ENCODE assay signal across 8 cellular contexts in the genomic region with DNA sequence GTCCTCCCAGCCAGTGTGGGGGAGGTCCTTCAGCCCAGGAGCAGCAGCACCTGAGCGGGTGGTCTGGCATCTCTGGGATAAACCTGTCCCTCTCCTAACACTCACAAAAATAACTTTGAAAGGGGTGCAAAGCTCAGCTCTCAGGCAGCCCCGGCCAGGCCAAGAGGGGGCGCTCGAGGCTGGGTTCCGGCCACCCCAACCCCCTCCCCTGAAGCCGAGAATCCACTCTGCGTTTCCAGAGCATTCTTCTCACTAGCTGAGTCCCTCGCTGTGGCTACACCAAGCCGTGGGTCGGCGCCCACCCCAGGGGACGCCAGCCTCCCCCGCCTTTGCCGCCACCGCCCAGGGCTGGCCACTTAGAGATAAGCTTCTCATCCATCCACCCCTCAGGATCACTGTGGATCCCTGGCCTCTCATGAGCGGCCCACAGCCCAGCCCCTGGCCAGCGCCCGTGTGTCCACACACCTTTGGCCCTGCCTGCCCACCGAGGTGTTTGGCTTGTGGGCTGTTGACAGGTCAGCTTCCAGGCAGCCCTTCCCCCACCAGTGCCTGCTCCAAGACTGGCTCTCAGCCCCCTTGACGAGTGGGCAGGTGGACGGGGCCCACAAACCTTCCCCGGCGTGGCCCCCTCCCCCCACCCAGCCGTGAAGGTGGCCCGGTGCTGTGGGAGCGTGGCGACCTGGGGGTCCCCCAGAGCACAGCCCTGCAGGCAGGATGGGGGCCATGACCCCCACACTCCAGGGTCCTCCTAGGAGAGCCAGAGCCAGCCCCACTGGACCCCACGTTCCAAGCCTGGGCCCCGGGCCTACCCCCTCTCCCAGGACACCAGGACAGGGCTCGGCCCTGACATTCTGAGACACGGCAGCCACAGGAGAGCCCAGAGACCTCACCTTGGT. TPM values are rescaled to one million over a fixed set of nuclear protein-coding genes. Genes with fewer than 3 reads are reported as not detected.
DNase-seq lines count a peak whose midpoint lies in the region; ATAC-seq, FAIRE-seq and TF ChIP-seq lines count a peak whose summit lies in the region.

No MANE protein-coding gene starts in this region.

- no peak for TF ChIP-seq EP300 in GM12878 (IDR thresholded peaks at IDR 0.05; ENCODE audit: borderline replicate concordance in 1 of 2, control insufficient read depth in 1 of 2, low read depth in 2 of 2, low read length in 2 of 2)

- no peaks in the 10 kb centered on the region for H3K9me3 ChIP-seq in SJCRH30 (replicated peaks)
- no peaks in the 10 kb centered on the region for H3K9me3 ChIP-seq in GM12878 (replicated peaks; ENCODE audit: control insufficient read depth, insufficient read depth, low read length)
- no peaks in the 10 kb centered on the region for H3K9me3 ChIP-seq in iPS-15b (ENCODE audit: control insufficient read depth, insufficient read depth, low read length)
- H3K9me3 ChIP-seq in small intestine (ENCODE audit: control insufficient read depth, low read depth), result no peaks in the 10 kb centered on the region

- no peak overlapping the region; the same call in 1 of the 2 replicates for H2AFZ ChIP-seq in GM12878 (ENCODE audit: control insufficient read depth, low read depth, low read length)

- intact Hi-C loops in GM12878 (cut with micrococcal nuclease; ENCODE audit: unreplicated experiment), result no loop called here

- 29% methylated on average over 28 of the region's 31 CpGs for WGBS in GM12878 (ENCODE audit: insufficient coverage, insufficient replicate concordance, low lambda C conversion rate, missing lambda C conversion rate)
- WGBS in small intestine, 3 donors, result 23 to 39% (median 28%) methylated on average over 25 to 31 of the region's 31 CpGs

- ATAC-seq in GM12878, result peak; percentile 88
- ATAC-seq in HG03196 (IDR thresholded peaks at IDR 0.05; ENCODE audit: unreplicated experiment), result no peak
- ATAC-seq in HG02610 (IDR thresholded peaks at IDR 0.05; ENCODE audit: unreplicated experiment), result no peak

- TF ChIP-seq CTCF in GM12878 (IDR thresholded peaks at IDR 0.05 in 2 of 3, conservative IDR thresholded peaks at IDR 0.05 in 1 of 3; ENCODE audit: control insufficient read depth in 2 of 3, extremely low read depth in 1 of 3, insufficient read depth in 1 of 3, low read depth in 3 of 3, low read length in 3 of 3), result peak; percentile 65 to 71 (median 68)

- H3K9ac ChIP-seq in GM12878 (ENCODE audit: control insufficient read depth, insufficient read depth, low read length) (no peak overlapping the region), iPS-15b (ENCODE audit: low read depth, low read length) (peak overlapping the region; percentile 37)

- DNase-seq in SIG-M5 treated with dmso at 0.1 percent for 504 hours (lab: John Stamatoyannopoulos, UW; ENCODE audit: unreplicated experiment), result peak; percentile 9
- DNase-seq in SIG-M5 (lab: John Stamatoyannopoulos, UW), result no peak
- DNase-seq in SJCRH30, result peak; percentile 58 to 71
- no peak for DNase-seq in GM12878 (ENCODE audit: low read depth, low spot score)
- peak; percentile 37 for DNase-seq in small intestine

- H3K4me3 ChIP-seq in SJCRH30 (peak overlapping the region; percentile 25), GM12878 (no peak overlapping the region), iPS-15b (ENCODE audit: low read depth, low read length) (no peak overlapping the region), small intestine (ENCODE audit: low read depth in 1 of 2, low read length in 2 of 2) (no peak overlapping the region)

- no peaks in the 10 kb centered on the region for H3K27me3 ChIP-seq in SJCRH30
- no peaks in the 10 kb centered on the region for H3K27me3 ChIP-seq in GM12878 (replicated peaks in 1 of 2; ENCODE audit: control insufficient read depth in 2 of 2, insufficient read depth in 2 of 2, low read length in 1 of 2)
- H3K27me3 ChIP-seq in iPS-15b (ENCODE audit: control insufficient read depth, insufficient read depth, low read length), result no peaks in the 10 kb centered on the region
- no peaks in the 10 kb centered on the region for H3K27me3 ChIP-seq in small intestine (ENCODE audit: control insufficient read depth in 2 of 2, insufficient read depth in 2 of 2, low read length in 2 of 2)

- peak; percentile 50 for TF ChIP-seq RAD21 in GM12878 (IDR thresholded peaks at IDR 0.05; ENCODE audit: insufficient read depth, low read depth, low read length)

- H3K4me1 ChIP-seq in SJCRH30 (no peaks in the 10 kb centered on the region; the same call in 1 of the 2 replicates), GM12878 (ENCODE audit: control insufficient read depth, insufficient read depth, low read length) (no peaks in the 10 kb centered on the region), iPS-15b (ENCODE audit: control insufficient read depth, insufficient read depth, low read length) (no peaks in the 10 kb centered on the region), small intestine (ENCODE audit: control insufficient read depth in 2 of 2, insufficient read depth in 1 of 2, low read depth in 1 of 2, low read length in 1 of 2) (no peaks in the 10 kb centered on the region)

- H3K79me2 ChIP-seq in GM12878 (ENCODE audit: control insufficient read depth, insufficient read depth, low read length), result no peaks in the 10 kb centered on the region

- H3K36me3 ChIP-seq in SJCRH30 (no peaks in the 10 kb centered on the region), GM12878 (ENCODE audit: control insufficient read depth in 2 of 2, insufficient read depth in 2 of 2, low read length in 1 of 2) (no peaks in the 10 kb centered on the region), iPS-15b (ENCODE audit: control insufficient read depth, insufficient read depth, low read length) (peaks cover 4% of the 10 kb centered on the region), small intestine (ENCODE audit: control insufficient read depth in 2 of 2, insufficient read depth in 2 of 2, low read length in 2 of 2) (no peaks in the 10 kb centered on the region)

- CTCF ChIA-PET in GM12878 (lab: Yijun Ruan, JAX), result interaction anchor here (0.9 to 2.4 kb wide), 7 partner anchors 10 to 310 kb away, joined by 3 to 11 read pairs (median 4); a partner anchor contains a TSS

- no TSS peak for BruUV-seq in GM12878 (replicated peaks; lab: Mats Ljungman, UMichigan)

- H3K4me2 ChIP-seq in GM12878 (ENCODE audit: control insufficient read depth, insufficient read depth), result 0 out of 2 replicates have a peak overlapping the region, but pooled peaks have one; percentile 13

- no peak for TF ChIP-seq POLR2A in GM12878 (IDR thresholded peaks at IDR 0.05; ENCODE audit: low read depth, low read length)

- H3K27ac ChIP-seq in SJCRH30 (no peak overlapping the region), GM12878 (ENCODE audit: control insufficient read depth, insufficient read depth) (no peak overlapping the region), small intestine (ENCODE audit: low read depth in 1 of 2, low read length in 1 of 2) (no peak overlapping the region)

- H4K20me1 ChIP-seq in GM12878 (ENCODE audit: control insufficient read depth, insufficient read depth), result no peaks in the 10 kb centered on the region

- RAD21 ChIA-PET in GM12878 (lab: Charles Lee; ENCODE audit: unreplicated experiment), result interaction anchor here (1.0 kb wide), 1 partner anchor 131 kb away, joined by 3 read pairs; no protein-coding TSS in a partner anchor

- POLR2A ChIA-PET in GM12878 (lab: Charles Lee), result no interaction called here

- FAIRE-seq in GM12878 (lab: Jason Lieb, UNC) (no peak), small intestine (lab: Jason Lieb, UNC) (no peak)

- SMC1A ChIA-PET in GM12878 (lab: Charles Lee; ENCODE audit: uncharacterized antibody, unreplicated experiment), result interaction anchor here (1.0 to 1.8 kb wide), 2 partner anchors 10 to 22 kb away, joined by 3 to 7 read pairs; no protein-coding TSS in a partner anchor

- in situ Hi-C loops in GM12878 (cut with MboI), result no loop called here

RNA-seq across cellular contexts. Expression of a gene that starts 1.9 kb away (rescaled TPM):
- total RNA-seq in SJCRH30 (2014; rRNA removed; shearing (Covaris generic)), result not detected in 2 replicates
- not detected in 2 replicates for total RNA-seq in GM12878 (2013; cell fraction: nucleolus; rRNA removed)
- total RNA-seq in GM12878 (2014; rRNA removed) (0.60 TPM in 1 of 2 replicates, not detected in the other), GM12878 (2014; rRNA removed; fragmentation: Illumina TruSeq; extraction: Trizol) (not detected in 2 replicates), GM12878 (2021) (0.28 TPM in 1 of 2 replicates, not detected in the other)
- 0.43 TPM for polyA plus RNA-seq in GM12878 (2011; ENCODE audit: low read depth)
- polyA plus RNA-seq in GM12878 (2011; rRNA removed) (not detected in 2 replicates), GM12878 (2014; fragmentation: Illumina TruSeq; extraction: Trizol) (not detected in 2 replicates), GM12878 (2014; fragmentation: Nextera tagmentation; extraction: Ambion mirVana) (not detected), GM12878 (2014; rRNA removed) (0.27 and 0.33 TPM in 2 replicates), GM12878 (2016; fragmentation: Nextera tagmentation; extraction: Ambion mirVana) (not detected), small intestine (10 to 100 TPM in 2 of 3 donors, under 1 TPM in 1; 0.31 to 55.1 (median 22.8) TPM)
- not detected in 2 replicates for polyA plus RNA-seq in GM12878 (2011; cell fraction: cytosol; rRNA removed)
- not detected in 2 replicates for polyA plus RNA-seq in GM12878 (2011; cell fraction: nucleus; rRNA removed)
- 0.69 and 0.77 TPM in 2 replicates for polyA plus RNA-seq in GM12878 (2012)
- not detected in 2 replicates for polyA minus RNA-seq in GM12878 (2011; rRNA and poly(A)+ RNA removed)
- polyA minus RNA-seq in GM12878 (2011; cell fraction: cytosol; rRNA and poly(A)+ RNA removed), result not detected in 2 replicates
- not detected in 2 replicates for polyA minus RNA-seq in GM12878 (2011; cell fraction: nucleus; rRNA and poly(A)+ RNA removed)

RNA-seq across cellular contexts. Expression of a gene that starts 30.8 kb away (rescaled TPM):
- total RNA-seq in SJCRH30 (2014; rRNA removed; shearing (Covaris generic)), result 22.3 and 27.5 TPM in 2 replicates
- 4.8 and 4.9 TPM in 2 replicates for total RNA-seq in GM12878 (2013; cell fraction: nucleolus; rRNA removed)
- total RNA-seq in GM12878 (2014; rRNA removed) (6.4 and 6.8 TPM in 2 replicates), GM12878 (2014; rRNA removed; fragmentation: Illumina TruSeq; extraction: Trizol) (2.5 and 2.8 TPM in 2 replicates), GM12878 (2021) (9.5 and 11.2 TPM in 2 replicates)
- polyA plus RNA-seq in GM12878 (2011; ENCODE audit: low read depth), result 3.8 TPM
- polyA plus RNA-seq in GM12878 (2011; rRNA removed) (0.72 and 1.4 TPM in 2 replicates), GM12878 (2014; fragmentation: Illumina TruSeq; extraction: Trizol) (0.38 and 2.1 TPM in 2 replicates), GM12878 (2014; fragmentation: Nextera tagmentation; extraction: Ambion mirVana) (not detected), GM12878 (2014; rRNA removed) (5.9 and 7.2 TPM in 2 replicates), GM12878 (2016; fragmentation: Nextera tagmentation; extraction: Ambion mirVana) (10 to 100 TPM; 13.4 to 16.0 TPM), small intestine (10 to 100 TPM in 1 of 3 donors, 1 to 10 TPM in 2; 2.9 to 10.4 (median 5.9) TPM)
- polyA plus RNA-seq in GM12878 (2011; cell fraction: cytosol; rRNA removed), result 4.3 and 4.6 TPM in 2 replicates
- 9.9 and 12.8 TPM in 2 replicates for polyA plus RNA-seq in GM12878 (2011; cell fraction: nucleus; rRNA removed)
- polyA plus RNA-seq in GM12878 (2012), result 14.3 and 20.3 TPM in 2 replicates
- polyA minus RNA-seq in GM12878 (2011; rRNA and poly(A)+ RNA removed), result 1.0 and 3.0 TPM in 2 replicates
- polyA minus RNA-seq in GM12878 (2011; cell fraction: cytosol; rRNA and poly(A)+ RNA removed), result 5.0 and 6.5 TPM in 2 replicates
- 1.7 and 2.7 TPM in 2 replicates for polyA minus RNA-seq in GM12878 (2011; cell fraction: nucleus; rRNA and poly(A)+ RNA removed)

RNA-seq across cellular contexts. Expression of a gene that starts 55.6 kb away (rescaled TPM):
- 1.1 TPM in 2 replicates for total RNA-seq in SJCRH30 (2014; rRNA removed; shearing (Covaris generic))
- total RNA-seq in GM12878 (2013; cell fraction: nucleolus; rRNA removed), result 0.94 TPM in 1 of 2 replicates, not detected in the other
- not detected in 2 replicates for total RNA-seq in GM12878 (2014; rRNA removed)
- total RNA-seq in GM12878 (2014; rRNA removed; fragmentation: Illumina TruSeq; extraction: Trizol), result not detected in 2 replicates
- total RNA-seq in GM12878 (2021), result 0.58 and 1.3 TPM in 2 replicates
- not detected for polyA plus RNA-seq in GM12878 (2011; ENCODE audit: low read depth)
- not detected in 2 replicates for polyA plus RNA-seq in GM12878 (2011; rRNA removed)
- polyA plus RNA-seq in GM12878 (2011; cell fraction: cytosol; rRNA removed), result 0.01 and 0.02 TPM in 2 replicates
- 0.04 and 0.06 TPM in 2 replicates for polyA plus RNA-seq in GM12878 (2011; cell fraction: nucleus; rRNA removed)
- polyA plus RNA-seq in GM12878 (2012), result 0.14 and 0.15 TPM in 2 replicates
- not detected in 2 replicates for polyA plus RNA-seq in GM12878 (2014; fragmentation: Illumina TruSeq; extraction: Trizol)
- polyA plus RNA-seq in GM12878 (2014; fragmentation: Nextera tagmentation; extraction: Ambion mirVana), result not detected
- 0.04 TPM in 1 of 2 replicates, not detected in the other for polyA plus RNA-seq in GM12878 (2014; rRNA removed)
- under 1 TPM; 0.16 to 0.34 TPM for polyA plus RNA-seq in GM12878 (2016; fragmentation: Nextera tagmentation; extraction: Ambion mirVana)
- polyA minus RNA-seq in GM12878 (2011; rRNA and poly(A)+ RNA removed), result not detected in 2 replicates
- polyA minus RNA-seq in GM12878 (2011; cell fraction: cytosol; rRNA and poly(A)+ RNA removed), result not detected in 2 replicates
- polyA minus RNA-seq in GM12878 (2011; cell fraction: nucleus; rRNA and poly(A)+ RNA removed), result not detected in 2 replicates
- polyA plus RNA-seq in small intestine, result 100 to 1,000 TPM in 1 of 3 donors, 10 to 100 TPM in 1, 1 to 10 TPM in 1; 3.8 to 159 (median 14.3) TPM

Comparison
In these comparisons a context has a peak if more than half of its experiments do, and no peak if none do; other contexts are left out.
1. DNase-seq: peak in SIG-M5 treated with dmso at 0.1 percent for 504 hours (single experiment), SJCRH30 (2 of 2) and small intestine (single experiment); none in SIG-M5 (single experiment) and GM12878 (single experiment).